ENCODE assay signal across 19 cellular contexts in genomic region chr1:69404486-69404885, GRCh38.
A peak's percentile ranks its signal among the peaks of the same experiment; 100 is the strongest.
DNase-seq lines count a peak whose midpoint lies in the region; ATAC-seq and TF ChIP-seq lines count a peak whose summit lies in the region.
"Had no signal": no experiment of that assay in that cellular context is flagged by ENCODE, and none has a peak within 500 bp of the region (broad histone marks: within the 10 kb centered on the region; RNA-seq: fewer than 3 reads in every experiment).

No MANE protein-coding gene starts in this region.

- no peak overlapping the region for H2BK12ac ChIP-seq in mesenchymal stem cell (ENCODE audit: low read length in 2 of 2)

- H3K4me2 ChIP-seq in mesenchymal stem cell (ENCODE audit: low read length, poor library complexity, severe bottlenecking), result no peak overlapping the region
- H3K4me2 ChIP-seq: BLaER1 had no signal

- no peaks in the 10 kb centered on the region for H3K36me3 ChIP-seq in mesenchymal stem cell (ENCODE audit: control insufficient read depth in 1 of 2, insufficient read depth in 2 of 2, low read depth in 1 of 2, low read length in 2 of 2)
- H3K36me3 ChIP-seq: BLaER1 had no signal

- 59% methylated on average over 1 of the region's 1 CpG for WGBS in mesenchymal stem cell

- H3K23ac ChIP-seq in mesenchymal stem cell (ENCODE audit: low read length in 2 of 2), result no peak overlapping the region

- H4K91ac ChIP-seq in mesenchymal stem cell (ENCODE audit: low read length), result no peak overlapping the region

- H3K9me3 ChIP-seq in mesenchymal stem cell (ENCODE audit: control insufficient read depth, low read length) (no peaks in the 10 kb centered on the region), T-helper 17 cell (ENCODE audit: control insufficient read depth, low read length, poor library complexity, severe bottlenecking) (no peaks in the 10 kb centered on the region)
- H3K9me3 ChIP-seq: BLaER1, Caco-2 had no signal

- no peak overlapping the region for H3K18ac ChIP-seq in mesenchymal stem cell (ENCODE audit: low read depth in 1 of 2, low read length in 2 of 2)

- H3K27me3 ChIP-seq in mesenchymal stem cell (ENCODE audit: control insufficient read depth in 1 of 2, insufficient read depth in 1 of 2, low read length in 2 of 2), result no peaks in the 10 kb centered on the region
- H3K27me3 ChIP-seq: BLaER1 had no signal

- peak; percentile 76 for DNase-seq in NCI-H226
- DNase-seq in astrocyte of the hippocampus (ENCODE audit: low read depth, low spot score), result peak; percentile 13
- DNase-seq in mesenchymal stem cell, result no peak
- DNase-seq in retinal pigment epithelial cell (ENCODE audit: low read depth), result peak; percentile 38
- no peak for DNase-seq in T-helper 17 cell
- DNase-seq in HPDE6-E6E7 (ENCODE audit: extremely low spot score), result no peak
- DNase-seq in AG20443 (ENCODE audit: low spot score), result no peak
- DNase-seq: Caco-2; CD4-positive, CD25-positive, alpha-beta regulatory T cell; CD8-positive, alpha-beta T cell; DMS153; DND-41; GM23248; H7; HCEC 1CT had no signal

- no peaks in the 10 kb centered on the region for H3K4me1 Mint-ChIP-seq in T-helper 17 cell
- H3K4me1 Mint-ChIP-seq: B cell; CD4-positive, CD25-positive, alpha-beta regulatory T cell had no signal

- H3K4me3 ChIP-seq in mesenchymal stem cell (ENCODE audit: insufficient read depth in 1 of 2, low read depth in 1 of 2, low read length in 2 of 2) (no peak overlapping the region), retinal pigment epithelial cell (ENCODE audit: low read length) (no peak overlapping the region)
- H3K4me3 ChIP-seq: BLaER1, GM23248 had no signal

- H3K14ac ChIP-seq in mesenchymal stem cell (ENCODE audit: low read length in 2 of 2), result no peak overlapping the region

- H3K27ac ChIP-seq in mesenchymal stem cell (ENCODE audit: low read length, poor library complexity, severe bottlenecking), result peak overlapping the region; percentile 70
- H3K27ac ChIP-seq: BLaER1, C4-2B, GM23248 had no signal

- no peaks in the 10 kb centered on the region for H3K4me1 ChIP-seq in mesenchymal stem cell (ENCODE audit: control insufficient read depth, insufficient read depth, low read depth, low read length)
- H3K4me1 ChIP-seq: BLaER1, Caco-2 had no signal

- no peaks in the 10 kb centered on the region for H3K36me3 Mint-ChIP-seq in T-helper 17 cell (ENCODE audit: low read depth)
- H3K36me3 Mint-ChIP-seq: CD4-positive, CD25-positive, alpha-beta regulatory T cell; CD8-positive, alpha-beta T cell had no signal

- H2BK5ac ChIP-seq in mesenchymal stem cell (ENCODE audit: low read depth, low read length, poor library complexity, severe bottlenecking), result no peak overlapping the region

- H4K8ac ChIP-seq in mesenchymal stem cell (ENCODE audit: low read length), result no peak overlapping the region

- no peak overlapping the region for H3K27ac Mint-ChIP-seq in T-helper 17 cell
- H3K27ac Mint-ChIP-seq: B cell; CD4-positive, CD25-positive, alpha-beta regulatory T cell; CD8-positive, alpha-beta T cell had no signal

- H2BK120ac ChIP-seq in mesenchymal stem cell (ENCODE audit: low read depth, low read length), result no peak overlapping the region

- no peak for ATAC-seq in T-helper 17 cell
- no peak for ATAC-seq in HG02588 (IDR thresholded peaks at IDR 0.05; ENCODE audit: unreplicated experiment)
- ATAC-seq: CD8-positive, alpha-beta T cell had no signal

- no peak overlapping the region for H3K4ac ChIP-seq in mesenchymal stem cell (ENCODE audit: low read depth in 1 of 2, low read length in 2 of 2)

- H2AK5ac ChIP-seq in mesenchymal stem cell (ENCODE audit: low read length, severe bottlenecking), result no peak overlapping the region

- no peaks in the 10 kb centered on the region for H3K27me3 Mint-ChIP-seq in T-helper 17 cell
- H3K27me3 Mint-ChIP-seq: B cell; CD4-positive, CD25-positive, alpha-beta regulatory T cell had no signal

- TF ChIP-seq CTCF in retinal pigment epithelial cell (conservative IDR thresholded peaks at IDR 0.05; ENCODE audit: low read depth, low read length), result no peak

- no peak overlapping the region for H3K4me3 Mint-ChIP-seq in T-helper 17 cell
- H3K4me3 Mint-ChIP-seq: B cell; CD8-positive, alpha-beta T cell had no signal

- H3K9ac ChIP-seq in mesenchymal stem cell (ENCODE audit: low read length), result no peak overlapping the region
- H3K9ac ChIP-seq: BLaER1, GM23248 had no signal

- H2BK15ac ChIP-seq in mesenchymal stem cell (ENCODE audit: low read depth, poor library complexity, severe bottlenecking), result no peak overlapping the region

- no peaks in the 10 kb centered on the region for H3K79me1 ChIP-seq in mesenchymal stem cell (replicated peaks; ENCODE audit: low read length, poor library complexity, severe bottlenecking)

- no peak overlapping the region for H2AFZ ChIP-seq in mesenchymal stem cell (ENCODE audit: low read depth, low read length)
- H2AFZ ChIP-seq: GM23248 had no signal

Comparison
In these comparisons a context has a peak if more than half of its experiments do, and no peak if none do; other contexts are left out.
1. DNase-seq: peak in NCI-H226 (single experiment), astrocyte of the hippocampus (single experiment) and retinal pigment epithelial cell (single experiment); none in mesenchymal stem cell (single experiment), T-helper 17 cell (0 of 3), HPDE6-E6E7 (single experiment) and AG20443 (single experiment).